Comparison of ENCODE assay signal across 1 cellular context in the genomic region with DNA sequence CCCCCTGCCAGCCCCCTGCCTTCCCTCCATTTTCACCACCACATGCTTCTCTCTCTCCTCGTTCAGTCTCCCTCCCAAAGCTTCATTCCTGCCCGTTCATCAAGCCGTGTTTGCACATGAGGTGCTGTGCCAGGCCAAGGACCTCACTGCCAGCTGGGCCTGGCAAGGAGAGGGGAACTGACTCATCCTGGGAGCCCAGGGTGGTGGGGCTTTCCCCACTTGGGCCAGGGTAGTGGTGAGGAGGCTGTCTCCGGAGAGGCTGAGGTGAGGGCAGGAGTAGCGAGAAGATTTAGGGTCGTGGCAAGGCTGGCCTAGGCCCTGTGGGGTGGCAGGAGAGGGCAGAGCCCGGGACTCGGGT.
A peak's percentile ranks its signal among the peaks of the same experiment; 100 is the strongest.
TF ChIP-seq lines count a peak whose summit lies in the region.

No MANE protein-coding gene starts in this region.

TF ChIP-seq in A549, 52 proteins besides CTCF, POLR2A, EP300 and RAD21 (continued from another document):
- TF ChIP-seq, protein P1, sequence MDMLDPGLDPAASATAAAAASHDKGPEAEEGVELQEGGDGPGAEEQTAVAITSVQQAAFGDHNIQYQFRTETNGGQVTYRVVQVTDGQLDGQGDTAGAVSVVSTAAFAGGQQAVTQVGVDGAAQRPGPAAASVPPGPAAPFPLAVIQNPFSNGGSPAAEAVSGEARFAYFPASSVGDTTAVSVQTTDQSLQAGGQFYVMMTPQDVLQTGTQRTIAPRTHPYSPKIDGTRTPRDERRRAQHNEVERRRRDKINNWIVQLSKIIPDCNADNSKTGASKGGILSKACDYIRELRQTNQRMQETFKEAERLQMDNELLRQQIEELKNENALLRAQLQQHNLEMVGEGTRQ (IDR thresholded peaks at IDR 0.05): no peak
- TF ChIP-seq CHD4 (IDR thresholded peaks at IDR 0.05; ENCODE audit: borderline replicate concordance) (no peak), SREBF2 (IDR thresholded peaks at IDR 0.05) (no peak), HDAC2 (IDR thresholded peaks at IDR 0.05) (no peak), MAZ (IDR thresholded peaks at IDR 0.05; ENCODE audit: borderline replicate concordance, low read depth, low read length) (no peak), MYC (IDR thresholded peaks at IDR 0.05; ENCODE audit: borderline replicate concordance, low read length) (no peak), KDM1A (IDR thresholded peaks at IDR 0.05; ENCODE audit: low read depth) (no peak), ESRRA (IDR thresholded peaks at IDR 0.05; ENCODE audit: borderline replicate concordance, low read length) (no peak), HOXA7 (CRISPR knock-in tag; IDR thresholded peaks at IDR 0.05) (no peak)
- TF ChIP-seq, protein P2, sequence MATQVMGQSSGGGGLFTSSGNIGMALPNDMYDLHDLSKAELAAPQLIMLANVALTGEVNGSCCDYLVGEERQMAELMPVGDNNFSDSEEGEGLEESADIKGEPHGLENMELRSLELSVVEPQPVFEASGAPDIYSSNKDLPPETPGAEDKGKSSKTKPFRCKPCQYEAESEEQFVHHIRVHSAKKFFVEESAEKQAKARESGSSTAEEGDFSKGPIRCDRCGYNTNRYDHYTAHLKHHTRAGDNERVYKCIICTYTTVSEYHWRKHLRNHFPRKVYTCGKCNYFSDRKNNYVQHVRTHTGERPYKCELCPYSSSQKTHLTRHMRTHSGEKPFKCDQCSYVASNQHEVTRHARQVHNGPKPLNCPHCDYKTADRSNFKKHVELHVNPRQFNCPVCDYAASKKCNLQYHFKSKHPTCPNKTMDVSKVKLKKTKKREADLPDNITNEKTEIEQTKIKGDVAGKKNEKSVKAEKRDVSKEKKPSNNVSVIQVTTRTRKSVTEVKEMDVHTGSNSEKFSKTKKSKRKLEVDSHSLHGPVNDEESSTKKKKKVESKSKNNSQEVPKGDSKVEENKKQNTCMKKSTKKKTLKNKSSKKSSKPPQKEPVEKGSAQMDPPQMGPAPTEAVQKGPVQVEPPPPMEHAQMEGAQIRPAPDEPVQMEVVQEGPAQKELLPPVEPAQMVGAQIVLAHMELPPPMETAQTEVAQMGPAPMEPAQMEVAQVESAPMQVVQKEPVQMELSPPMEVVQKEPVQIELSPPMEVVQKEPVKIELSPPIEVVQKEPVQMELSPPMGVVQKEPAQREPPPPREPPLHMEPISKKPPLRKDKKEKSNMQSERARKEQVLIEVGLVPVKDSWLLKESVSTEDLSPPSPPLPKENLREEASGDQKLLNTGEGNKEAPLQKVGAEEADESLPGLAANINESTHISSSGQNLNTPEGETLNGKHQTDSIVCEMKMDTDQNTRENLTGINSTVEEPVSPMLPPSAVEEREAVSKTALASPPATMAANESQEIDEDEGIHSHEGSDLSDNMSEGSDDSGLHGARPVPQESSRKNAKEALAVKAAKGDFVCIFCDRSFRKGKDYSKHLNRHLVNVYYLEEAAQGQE (IDR thresholded peaks at IDR 0.05): no peak
- TF ChIP-seq, protein P3, sequence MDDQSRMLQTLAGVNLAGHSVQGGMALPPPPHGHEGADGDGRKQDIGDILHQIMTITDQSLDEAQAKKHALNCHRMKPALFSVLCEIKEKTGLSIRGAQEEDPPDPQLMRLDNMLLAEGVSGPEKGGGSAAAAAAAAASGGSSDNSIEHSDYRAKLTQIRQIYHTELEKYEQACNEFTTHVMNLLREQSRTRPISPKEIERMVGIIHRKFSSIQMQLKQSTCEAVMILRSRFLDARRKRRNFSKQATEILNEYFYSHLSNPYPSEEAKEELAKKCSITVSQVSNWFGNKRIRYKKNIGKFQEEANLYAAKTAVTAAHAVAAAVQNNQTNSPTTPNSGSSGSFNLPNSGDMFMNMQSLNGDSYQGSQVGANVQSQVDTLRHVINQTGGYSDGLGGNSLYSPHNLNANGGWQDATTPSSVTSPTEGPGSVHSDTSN (IDR thresholded peaks at IDR 0.05): peak; percentile 43; the same call in 1 of the 2 replicates
